13 cellular contexts compared by ENCODE assay signal in genomic region chr11:69102161-69102695, GRCh38. TPM values are rescaled to one million over a fixed set of nuclear protein-coding genes. Genes with fewer than 3 reads are reported as not detected.
"Had no signal": no experiment of that assay in that cellular context is flagged by ENCODE, and none has a peak within 500 bp of the region (broad histone marks: within the 10 kb centered on the region; RNA-seq: fewer than 3 reads in every experiment).

No MANE protein-coding gene starts in this region.

- H3K36me3 ChIP-seq: heart left ventricle, ovary, right atrium auricular region had no signal

- DNase-seq: cortex of kidney had no signal

- H3K9me3 Mint-ChIP-seq: type B pancreatic cell had no signal

- H3K9me3 ChIP-seq: heart left ventricle, mucosa of descending colon, ovary, right atrium auricular region had no signal

- H3K4me3 Mint-ChIP-seq: type B pancreatic cell had no signal

- H3K4me3 ChIP-seq: dorsolateral prefrontal cortex, heart left ventricle, mucosa of descending colon, ovary, right atrium auricular region had no signal

- H3K36me3 Mint-ChIP-seq: naive thymus-derived CD8-positive, alpha-beta T cell; type B pancreatic cell had no signal

- FAIRE-seq: endometrium, frontal cortex, small intestine had no signal

- H3K27ac ChIP-seq: dorsolateral prefrontal cortex, heart left ventricle, ovary, right atrium auricular region had no signal

- H3K27me3 Mint-ChIP-seq: naive thymus-derived CD8-positive, alpha-beta T cell had no signal

RNA-seq across cellular contexts. Expression of gene SMIM38, which starts 53.5 kb away (rescaled TPM):
- total RNA-seq: glomerular endothelial cell had no signal
- polyA plus RNA-seq: mammary epithelial cell had no signal
